In genomic region chr3:194276768-194277546, GRCh38 we compare ENCODE assay signal across 1 cellular context.
TF ChIP-seq lines count a peak whose summit lies in the region.

No MANE protein-coding gene starts in this region.

TF ChIP-seq in HepG2, 621 proteins besides CTCF, POLR2A, EP300 and RAD21 (continued from another document):
- TF ChIP-seq, protein P1, sequence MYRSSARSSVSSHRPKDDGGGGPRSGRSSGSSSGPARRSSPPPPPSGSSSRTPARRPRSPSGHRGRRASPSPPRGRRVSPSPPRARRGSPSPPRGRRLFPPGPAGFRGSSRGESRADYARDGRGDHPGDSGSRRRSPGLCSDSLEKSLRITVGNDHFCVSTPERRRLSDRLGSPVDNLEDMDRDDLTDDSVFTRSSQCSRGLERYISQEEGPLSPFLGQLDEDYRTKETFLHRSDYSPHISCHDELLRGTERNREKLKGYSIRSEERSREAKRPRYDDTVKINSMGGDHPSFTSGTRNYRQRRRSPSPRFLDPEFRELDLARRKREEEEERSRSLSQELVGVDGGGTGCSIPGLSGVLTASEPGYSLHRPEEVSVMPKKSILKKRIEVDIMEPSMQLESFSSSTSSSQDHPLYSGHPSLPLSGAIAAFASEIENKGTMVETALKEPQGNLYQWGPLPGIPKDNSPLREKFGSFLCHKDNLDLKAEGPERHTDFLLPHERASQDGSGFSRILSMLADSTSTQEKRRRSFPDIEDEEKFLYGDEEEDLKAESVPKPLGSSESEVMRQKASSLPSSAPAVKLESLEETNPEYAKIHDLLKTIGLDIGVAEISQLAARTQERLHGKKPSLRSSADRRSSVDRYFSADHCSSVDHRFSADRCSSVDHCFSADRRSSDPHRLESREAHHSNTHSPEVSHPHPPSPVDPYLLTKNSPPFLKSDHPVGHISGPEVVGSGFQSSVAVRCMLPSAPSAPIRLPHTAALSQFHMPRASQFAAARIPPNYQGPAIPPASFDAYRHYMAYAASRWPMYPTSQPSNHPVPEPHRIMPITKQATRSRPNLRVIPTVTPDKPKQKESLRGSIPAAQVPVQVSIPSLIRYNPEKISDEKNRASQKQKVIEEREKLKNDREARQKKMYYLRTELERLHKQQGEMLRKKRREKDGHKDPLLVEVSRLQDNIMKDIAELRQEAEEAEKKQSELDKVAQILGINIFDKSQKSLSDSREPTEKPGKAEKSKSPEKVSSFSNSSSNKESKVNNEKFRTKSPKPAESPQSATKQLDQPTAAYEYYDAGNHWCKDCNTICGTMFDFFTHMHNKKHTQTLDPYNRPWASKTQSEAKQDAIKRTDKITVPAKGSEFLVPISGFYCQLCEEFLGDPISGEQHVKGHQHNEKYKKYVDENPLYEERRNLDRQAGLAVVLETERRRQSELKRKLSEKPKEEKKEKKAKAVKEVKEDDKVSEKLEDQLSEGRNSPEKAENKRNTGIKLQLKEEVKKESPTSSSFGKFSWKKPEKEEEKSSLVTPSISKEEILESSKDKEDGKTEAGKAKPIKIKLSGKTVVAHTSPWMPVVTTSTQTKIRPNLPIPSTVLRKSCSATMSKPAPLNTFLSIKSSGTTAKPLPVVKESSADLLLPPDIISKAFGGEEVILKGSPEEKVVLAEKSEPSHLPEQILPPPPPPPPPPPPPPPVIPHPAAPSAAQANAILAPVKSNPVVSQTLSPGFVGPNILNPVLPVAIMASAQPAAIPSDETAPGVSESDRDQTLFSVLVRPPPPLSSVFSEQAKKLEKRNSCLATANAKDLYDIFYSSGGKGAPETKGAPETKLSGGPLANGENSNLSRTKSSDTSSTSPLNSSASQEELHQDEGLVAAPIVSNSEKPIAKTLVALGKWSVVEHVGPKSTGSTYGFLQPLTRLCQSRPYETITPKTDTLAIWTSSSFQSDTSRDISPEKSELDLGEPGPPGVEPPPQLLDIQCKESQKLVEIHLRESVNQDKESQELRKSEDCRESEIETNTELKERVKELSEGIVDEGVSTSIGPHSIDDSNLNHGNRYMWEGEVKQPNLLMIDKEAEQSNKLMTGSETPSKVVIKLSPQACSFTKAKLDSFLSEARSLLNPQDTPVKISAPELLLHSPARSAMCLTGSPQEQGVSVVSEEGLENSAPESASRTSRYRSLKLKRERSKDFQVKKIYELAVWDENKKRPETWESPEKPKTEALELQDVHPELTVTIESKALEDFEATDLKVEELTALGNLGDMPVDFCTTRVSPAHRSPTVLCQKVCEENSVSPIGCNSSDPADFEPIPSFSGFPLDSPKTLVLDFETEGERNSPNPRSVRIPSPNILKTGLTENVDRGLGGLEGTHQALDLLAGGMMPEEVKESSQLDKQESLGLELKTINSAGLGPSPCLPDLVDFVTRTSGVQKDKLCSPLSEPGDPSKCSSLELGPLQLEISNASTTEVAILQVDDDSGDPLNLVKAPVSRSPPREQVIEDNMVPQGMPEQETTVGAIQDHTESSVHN (CRISPR knock-in tag; IDR thresholded peaks at IDR 0.05), result no peak
- TF ChIP-seq YY1 (IDR thresholded peaks at IDR 0.05; ENCODE audit: insufficient read depth, insufficient replicate concordance, low read depth, low read length) (no peak), ISL2 (CRISPR knock-in tag; IDR thresholded peaks at IDR 0.05) (no peak), KDM1A (CRISPR knock-in tag; IDR thresholded peaks at IDR 0.05) (no peak), TARDBP (CRISPR knock-in tag; IDR thresholded peaks at IDR 0.05) (no peak), ZUFSP (CRISPR knock-in tag; IDR thresholded peaks at IDR 0.05; ENCODE audit: borderline replicate concordance) (no peak), HDAC2 (CRISPR knock-in tag; IDR thresholded peaks at IDR 0.05) (no peak), MAFK (conservative IDR thresholded peaks at IDR 0.05 in 1 of 2, IDR thresholded peaks at IDR 0.05 in 1 of 2; ENCODE audit: low read length in 2 of 2) (no peak), ZNF513 (CRISPR knock-in tag; conservative IDR thresholded peaks at IDR 0.05) (no peak), NONO (IDR thresholded peaks at IDR 0.05) (no peak), NONO (CRISPR knock-in tag; conservative IDR thresholded peaks at IDR 0.05) (no peak)
